In genomic region chr2:202700075-202700901, GRCh38 we compare ENCODE assay signal across 19 cellular contexts.
DNase-seq lines count a peak whose midpoint lies in the region; ATAC-seq, FAIRE-seq and TF ChIP-seq lines count a peak whose summit lies in the region.
"Had no signal": no experiment of that assay in that cellular context is flagged by ENCODE, and none has a peak within 500 bp of the region (broad histone marks: within the 10 kb centered on the region; RNA-seq: fewer than 3 reads in every experiment).

No MANE protein-coding gene starts in this region.

- intact Hi-C loops in uterus (cut with DNase I; ENCODE audit: low total_unique reads) (no loop called here), pancreas (cut with DNase I) (no loop called here)

- POLR2A ChIA-PET in naive thymus-derived CD8-positive, alpha-beta T cell (lab: Charles Lee): interaction anchor here (0.6 to 2.0 kb wide), 3 partner anchors 65 to 725 kb away, joined by 3 to 16 read pairs (median 4); partner anchors contain the start of gene FAM117B

- peak; percentile 60 for ATAC-seq in activated T-helper 17 cell treated with anti-CD3 and anti-CD28 coated beads, Interleukin-2, amount 50 U/mL, for 72 hours (replicated peaks)
- peak; percentile 66 to 67 for ATAC-seq in naive thymus-derived CD8-positive, alpha-beta T cell
- ATAC-seq in pancreas: no peak
- no peak for ATAC-seq in HG02840 (IDR thresholded peaks at IDR 0.05; ENCODE audit: low FRiP score, unreplicated experiment)

- H3K27ac ChIP-seq in uterus (no peak overlapping the region), pancreas (no peak overlapping the region)
- H3K27ac ChIP-seq: right atrium auricular region, WERI-Rb-1 had no signal

- H3K36me3 Mint-ChIP-seq in activated T-cell treated with anti-CD3 and anti-CD28 coated beads, Interleukin-2, amount 50 U/mL, for 24 hours (ENCODE audit: low read depth): peaks cover 29% of the 10 kb centered on the region
- peaks cover 30% of the 10 kb centered on the region for H3K36me3 Mint-ChIP-seq in activated T-helper 17 cell treated with anti-CD3 and anti-CD28 coated beads, Interleukin-2, amount 50 U/mL, for 72 hours (ENCODE audit: low read depth)
- peaks cover 4 to 51% (median 27%) of the 10 kb centered on the region in 3 donors for H3K36me3 Mint-ChIP-seq in naive thymus-derived CD8-positive, alpha-beta T cell

- no peak for TF ChIP-seq POLR2A in uterus (IDR thresholded peaks at IDR 0.05)

- no peak for DNase-seq in activated T-cell treated with anti-CD3 and anti-CD28 coated beads, Interleukin-2, amount 50 U/mL, for 24 hours
- DNase-seq in activated T-cell treated with anti-CD3 and anti-CD28 coated beads, Interleukin-2, amount 50 U/mL, for 1 hour: no peak
- DNase-seq in GM18507 (ENCODE audit: extremely low spot score, insufficient read length, low read depth) (no peak), uterus (no peak), pancreas (no peak)
- peak in 2 of 10 donors; percentile 5 to 16 for DNase-seq in naive thymus-derived CD8-positive, alpha-beta T cell
- DNase-seq: ACHN, C1 segment of cervical spinal cord, cerebellar nuclear complex, DMS 273 treated with DMSO at 0.1 percent for 48 hours, mesenchymal stem cell, MG63, NCI-H1417 treated with DMSO at 0.1 percent for 48 hours, NCI-H510A treated with DMSO at 0.1 percent for 48 hours, WERI-Rb-1 had no signal

- peak overlapping the region; percentile 90 for H3K27ac Mint-ChIP-seq in activated T-cell treated with anti-CD3 and anti-CD28 coated beads, Interleukin-2, amount 50 U/mL, for 24 hours
- peak overlapping the region; percentile 70 for H3K27ac Mint-ChIP-seq in activated T-helper 17 cell treated with anti-CD3 and anti-CD28 coated beads, Interleukin-2, amount 50 U/mL, for 72 hours
- H3K27ac Mint-ChIP-seq in naive thymus-derived CD8-positive, alpha-beta T cell: peak overlapping the region; percentile 65 to 90 (median 78)

- TF ChIP-seq CTCF in uterus (IDR thresholded peaks at IDR 0.05) (no peak), pancreas (IDR thresholded peaks at IDR 0.05) (no peak)

- 87 to 88% methylated on average over 4 of the region's 4 CpGs for WGBS in pancreas, 2 donors

- peak overlapping the region; percentile 53 for H3K4me3 Mint-ChIP-seq in activated T-cell treated with anti-CD3 and anti-CD28 coated beads, Interleukin-2, amount 50 U/mL, for 24 hours
- peak overlapping the region; percentile 55 for H3K4me3 Mint-ChIP-seq in activated T-helper 17 cell treated with anti-CD3 and anti-CD28 coated beads, Interleukin-2, amount 50 U/mL, for 72 hours
- peak overlapping the region in 9 of 10 donors; percentile 0 to 64 (median 43) for H3K4me3 Mint-ChIP-seq in naive thymus-derived CD8-positive, alpha-beta T cell

- no peaks in the 10 kb centered on the region for H3K9me3 Mint-ChIP-seq in activated T-cell treated with anti-CD3 and anti-CD28 coated beads, Interleukin-2, amount 50 U/mL, for 24 hours
- H3K9me3 Mint-ChIP-seq in activated T-helper 17 cell treated with anti-CD3 and anti-CD28 coated beads, Interleukin-2, amount 50 U/mL, for 72 hours: no peaks in the 10 kb centered on the region
- peaks cover 0 to 6% (median 0%) of the 10 kb centered on the region in 9 donors for H3K9me3 Mint-ChIP-seq in naive thymus-derived CD8-positive, alpha-beta T cell

- H3K4me3 ChIP-seq in uterus: no peak overlapping the region
- no peak overlapping the region for H3K4me3 ChIP-seq in pancreas
- H3K4me3 ChIP-seq: MG63, right atrium auricular region had no signal

- H3K36me3 ChIP-seq in uterus (no peaks in the 10 kb centered on the region), pancreas (peaks cover 0 to 6% (median 0%) of the 10 kb centered on the region in 3 donors)
- H3K36me3 ChIP-seq: MG63, right atrium auricular region had no signal

- peaks cover 60% of the 10 kb centered on the region for H3K4me1 Mint-ChIP-seq in activated T-cell treated with anti-CD3 and anti-CD28 coated beads, Interleukin-2, amount 50 U/mL, for 24 hours (ENCODE audit: low read depth)
- peaks cover 16% of the 10 kb centered on the region for H3K4me1 Mint-ChIP-seq in activated T-helper 17 cell treated with anti-CD3 and anti-CD28 coated beads, Interleukin-2, amount 50 U/mL, for 72 hours
- H3K4me1 Mint-ChIP-seq in naive thymus-derived CD8-positive, alpha-beta T cell: peaks cover 27 to 64% (median 57%) of the 10 kb centered on the region in 4 donors

- no peaks in the 10 kb centered on the region for H3K9me3 ChIP-seq in uterus
- no peaks in the 10 kb centered on the region for H3K9me3 ChIP-seq in pancreas
- H3K9me3 ChIP-seq: MG63, right atrium auricular region had no signal

- no peaks in the 10 kb centered on the region for H3K27me3 ChIP-seq in uterus
- H3K27me3 ChIP-seq in pancreas: no peaks in the 10 kb centered on the region
- H3K27me3 ChIP-seq: MG63, right atrium auricular region had no signal

- peak; percentile 63 for FAIRE-seq in GM18507 (lab: Jason Lieb, UNC)
- no peak for FAIRE-seq in pancreas (lab: Jason Lieb, UNC)
- FAIRE-seq: H54 had no signal

- H3K4me1 ChIP-seq in uterus: no peaks in the 10 kb centered on the region
- H3K4me1 ChIP-seq in pancreas: peaks cover 0 to 5% (median 0%) of the 10 kb centered on the region in 3 donors
- H3K4me1 ChIP-seq: right atrium auricular region had no signal

- no peaks in the 10 kb centered on the region for H3K27me3 Mint-ChIP-seq in activated T-cell treated with anti-CD3 and anti-CD28 coated beads, Interleukin-2, amount 50 U/mL, for 24 hours
- H3K27me3 Mint-ChIP-seq in activated T-helper 17 cell treated with anti-CD3 and anti-CD28 coated beads, Interleukin-2, amount 50 U/mL, for 72 hours: no peaks in the 10 kb centered on the region
- H3K27me3 Mint-ChIP-seq in naive thymus-derived CD8-positive, alpha-beta T cell: no peaks in the 10 kb centered on the region

Comparison
In these comparisons a context has a peak if more than half of its experiments do, and no peak if none do; other contexts are left out.
1. ATAC-seq: peak in activated T-helper 17 cell treated with anti-CD3 and anti-CD28 coated beads, Interleukin-2, amount 50 U/mL, for 72 hours (single experiment) and naive thymus-derived CD8-positive, alpha-beta T cell (2 of 2); none in pancreas (0 of 4) and HG02840 (single experiment).
2. Peak in every context shown above with its lines, with median percentiles within 50 percentile points of each other: H3K27ac Mint-ChIP-seq and H3K4me3 Mint-ChIP-seq.